8 cellular contexts compared by ENCODE assay signal in genomic region chr18:77099501-77100370, GRCh38. TPM values are rescaled to one million over a fixed set of nuclear protein-coding genes. Genes with fewer than 3 reads are reported as not detected.
DNase-seq lines count a peak whose midpoint lies in the region; ATAC-seq, FAIRE-seq and TF ChIP-seq lines count a peak whose summit lies in the region.

No MANE protein-coding gene starts in this region.

- peaks cover 6% of the 10 kb centered on the region for H3F3A ChIP-seq in MM.1S (ENCODE audit: insufficient read depth, low read length)

- no peaks in the 10 kb centered on the region for H3K9me2 ChIP-seq in MM.1S (replicated peaks; ENCODE audit: insufficient read depth, low read length)

- no peak for TF ChIP-seq CTCF in keratinocyte (optimal IDR thresholded peaks at IDR 0.05 in 1 of 3, IDR thresholded peaks at IDR 0.05 in 1 of 3, conservative IDR thresholded peaks at IDR 0.05 in 1 of 3; ENCODE audit: extremely low read depth in 1 of 3, insufficient read depth in 2 of 3, low read length in 3 of 3)
- TF ChIP-seq CTCF in MM.1S (IDR thresholded peaks at IDR 0.05; ENCODE audit: low read length), result no peak

- peak; percentile 16 for ATAC-seq in GM21529 (IDR thresholded peaks at IDR 0.05; ENCODE audit: unreplicated experiment)

- peak; percentile 9 for FAIRE-seq in keratinocyte (lab: Jason Lieb, UNC)

- H3K27me3 Mint-ChIP-seq in CD4-positive, alpha-beta memory T cell, result no peaks in the 10 kb centered on the region
- no peaks in the 10 kb centered on the region for H3K27me3 Mint-ChIP-seq in activated CD4-positive, alpha-beta memory T cell treated with anti-CD3 and anti-CD28 coated beads for 36 hours

- H3K4me3 ChIP-seq in CD4-positive, alpha-beta memory T cell (ENCODE audit: low read length in 2 of 2), result peak overlapping the region in 1 of 2 donors; percentile 9
- H3K4me3 ChIP-seq in keratinocyte (ENCODE audit: control insufficient read depth in 2 of 3, extremely low read depth in 1 of 3, insufficient read depth in 2 of 3, low read depth in 1 of 3, low read length in 3 of 3) (no peak overlapping the region), MM.1S (ENCODE audit: low read length) (no peak overlapping the region)

- H3K9me3 ChIP-seq in CD4-positive, alpha-beta memory T cell (ENCODE audit: control insufficient read depth in 1 of 2, low read length in 2 of 2), result no peaks in the 10 kb centered on the region
- H3K9me3 ChIP-seq in keratinocyte (ENCODE audit: control insufficient read depth, low read depth, low read length) (no peaks in the 10 kb centered on the region), MM.1S (replicated peaks; ENCODE audit: insufficient read depth, low read length) (no peaks in the 10 kb centered on the region)

- intact Hi-C loops in CD4-positive, alpha-beta memory T cell (cut with micrococcal nuclease), result no loop called here
- intact Hi-C loops in activated CD4-positive, alpha-beta memory T cell treated with anti-CD3 and anti-CD28 coated beads for 36 hours (cut with micrococcal nuclease), result loop anchor here (1.0 to 10.0 kb wide), 3 partner anchors 9 to 275 kb away; partner anchors contain the start of gene ZNF236

- H2AFZ ChIP-seq in keratinocyte (ENCODE audit: control insufficient read depth, low read length) (no peak overlapping the region), MM.1S (ENCODE audit: low read length) (no peak overlapping the region)

- POLR2A ChIA-PET in CD4-positive, alpha-beta memory T cell (lab: Charles Lee; ENCODE audit: partially characterized antibody), result interaction anchor here (0.9 to 6.0 kb wide), 9 partner anchors 13 to 276 kb away, joined by 3 to 150 read pairs (median 3); partner anchors contain the start of gene MBP
- POLR2A ChIA-PET in activated CD4-positive, alpha-beta memory T cell treated with anti-CD3 and anti-CD28 coated beads for 36 hours (lab: Charles Lee), result interaction anchor here (0.7 to 3.1 kb wide), 4 partner anchors 29 to 45 kb away, joined by 3 to 68 read pairs (median 3); no protein-coding TSS in a partner anchor

- H3K36me3 Mint-ChIP-seq in CD4-positive, alpha-beta memory T cell, result peaks cover 20 to 71% of the 10 kb centered on the region in 2 donors
- H3K36me3 Mint-ChIP-seq in activated CD4-positive, alpha-beta memory T cell treated with anti-CD3 and anti-CD28 coated beads for 36 hours, result peaks cover 56% of the 10 kb centered on the region

- H3K79me2 ChIP-seq in keratinocyte (ENCODE audit: control insufficient read depth, insufficient read depth, low read length) (peaks cover 21% of the 10 kb centered on the region), MM.1S (ENCODE audit: low read length) (no peaks in the 10 kb centered on the region)

- no peaks in the 10 kb centered on the region for H3K9me1 ChIP-seq in keratinocyte (ENCODE audit: control insufficient read depth, extremely low read depth, insufficient read depth, low read length)

- H3K27ac ChIP-seq in CD4-positive, alpha-beta memory T cell (ENCODE audit: low read depth, low read length), result peak overlapping the region; percentile 81
- H3K27ac ChIP-seq in keratinocyte (ENCODE audit: control insufficient read depth, insufficient read depth, low read length) (peak overlapping the region; percentile 100), MM.1S (ENCODE audit: low read length) (no peak overlapping the region)

- peaks cover 18% of the 10 kb centered on the region for H3K36me3 ChIP-seq in CD4-positive, alpha-beta memory T cell (ENCODE audit: insufficient read depth, low read length)
- H3K36me3 ChIP-seq in keratinocyte (ENCODE audit: control insufficient read depth in 2 of 2, extremely low read depth in 1 of 2, insufficient read depth in 2 of 2, low read length in 2 of 2) (peaks cover 16 to 21% of the 10 kb centered on the region in 2 experiments), MM.1S (replicated peaks; ENCODE audit: insufficient read depth, low read length) (no peaks in the 10 kb centered on the region)

- no peak overlapping the region for H3K4me2 ChIP-seq in keratinocyte (ENCODE audit: control insufficient read depth, extremely low read depth, insufficient read depth, low read depth, low read length)
- H3K4me2 ChIP-seq in MM.1S (ENCODE audit: low read depth, low read length), result no peak overlapping the region

- dilution Hi-C loops in keratinocyte (cut with MboI; ENCODE audit: extremely low pct_ligation_motif_present, low sequenced_read_pairs), result no loop called here

- peaks cover 72 to 99% (median 89%) of the 10 kb centered on the region in 4 donors for H3K4me1 Mint-ChIP-seq in CD4-positive, alpha-beta memory T cell
- peaks cover 93% of the 10 kb centered on the region for H3K4me1 Mint-ChIP-seq in activated CD4-positive, alpha-beta memory T cell treated with anti-CD3 and anti-CD28 coated beads for 36 hours (ENCODE audit: low read depth)

- DNase-seq in CD4-positive, alpha-beta memory T cell, result peak in 3 of 5 donors; percentile 44 to 66 (median 44)
- DNase-seq in activated CD4-positive, alpha-beta memory T cell treated with anti-CD3 and anti-CD28 coated beads for 36 hours, result peak; percentile 50
- no peak for DNase-seq in keratinocyte (ENCODE audit: low read depth, low spot score)
- no peak for DNase-seq in SHP77 treated with DMSO at 0.1 percent for 48 hours (lab: John Stamatoyannopoulos, UW)
- DNase-seq in NCI-H1417 (lab: John Stamatoyannopoulos, UW), result no peak
- DNase-seq in MM.1S, result no peak
- DNase-seq in anterior cingulate cortex (lab: John Stamatoyannopoulos, UW), result no peak

- CTCF ChIA-PET in CD4-positive, alpha-beta memory T cell (lab: Charles Lee; ENCODE audit: partially characterized antibody), result interaction anchor here (1.0 to 4.0 kb wide), 4 partner anchors 8 to 37 kb away, joined by 3 to 21 read pairs (median 12); no protein-coding TSS in a partner anchor
- CTCF ChIA-PET in activated CD4-positive, alpha-beta memory T cell treated with anti-CD3 and anti-CD28 coated beads for 36 hours (lab: Charles Lee), result interaction anchor here (0.5 to 3.8 kb wide), 3 partner anchors 31 to 112 kb away, joined by 3 to 23 read pairs (median 3); no protein-coding TSS in a partner anchor

- H3K9ac ChIP-seq in keratinocyte (ENCODE audit: control insufficient read depth, extremely low read depth, insufficient read depth, low read length) (no peak overlapping the region), MM.1S (ENCODE audit: low read length) (no peak overlapping the region)

- H4K20me1 ChIP-seq in keratinocyte (ENCODE audit: control insufficient read depth, extremely low read depth, insufficient read depth, low read length) (no peaks in the 10 kb centered on the region), MM.1S (ENCODE audit: insufficient read depth, low read length) (no peaks in the 10 kb centered on the region)

- H3K27ac Mint-ChIP-seq in CD4-positive, alpha-beta memory T cell, result peak overlapping the region; percentile 97 to 98 (median 98)
- peak overlapping the region; percentile 100 for H3K27ac Mint-ChIP-seq in activated CD4-positive, alpha-beta memory T cell treated with anti-CD3 and anti-CD28 coated beads for 36 hours

- peak overlapping the region; percentile 7 to 87 (median 76) for H3K4me3 Mint-ChIP-seq in CD4-positive, alpha-beta memory T cell
- peak overlapping the region; percentile 35 for H3K4me3 Mint-ChIP-seq in activated CD4-positive, alpha-beta memory T cell treated with anti-CD3 and anti-CD28 coated beads for 36 hours

- no peaks in the 10 kb centered on the region for H3K27me3 ChIP-seq in CD4-positive, alpha-beta memory T cell (ENCODE audit: insufficient read depth, low read length)
- no peaks in the 10 kb centered on the region for H3K27me3 ChIP-seq in keratinocyte (ENCODE audit: control insufficient read depth, extremely low read depth, insufficient read depth, low read length)
- no peaks in the 10 kb centered on the region for H3K27me3 ChIP-seq in MM.1S (replicated peaks; ENCODE audit: insufficient read depth, low read length)

- peaks cover 100% of the 10 kb centered on the region for H3K4me1 ChIP-seq in CD4-positive, alpha-beta memory T cell (ENCODE audit: insufficient read depth, low read length)
- H3K4me1 ChIP-seq in keratinocyte (ENCODE audit: control insufficient read depth, extremely low read depth, insufficient read depth, low read length) (peaks cover 53% of the 10 kb centered on the region), MM.1S (ENCODE audit: low read length) (peaks cover 20% of the 10 kb centered on the region)

- H3K9me3 Mint-ChIP-seq in CD4-positive, alpha-beta memory T cell, result peaks cover 0 to 1% (median 0%) of the 10 kb centered on the region in 8 donors
- H3K9me3 Mint-ChIP-seq in activated CD4-positive, alpha-beta memory T cell treated with anti-CD3 and anti-CD28 coated beads for 36 hours, result no peaks in the 10 kb centered on the region

RNA-seq across cellular contexts. Expression of gene MBP, which starts 32.8 kb away (rescaled TPM):
- 100 to 1,000 TPM; 179 to 187 TPM for total RNA-seq in CD4-positive, alpha-beta memory T cell
- polyA plus RNA-seq in CD4-positive, alpha-beta memory T cell, result 100 to 1,000 TPM in 1 of 2 donors, 10 to 100 TPM in 1; 92.2 to 119 TPM
- 10 to 100 TPM; 38.9 to 40.4 TPM for total RNA-seq in activated CD4-positive, alpha-beta memory T cell treated with anti-CD3 and anti-CD28 coated beads for 36 hours
- 30.7 to 38.7 TPM (median 35.6 TPM) in 3 replicates for polyA plus RNA-seq in keratinocyte
- polyA plus RNA-seq in keratinocyte (2011; ENCODE audit: low read depth), result 38.5 TPM
- 30.1 and 40.6 TPM in 2 replicates for polyA plus RNA-seq in keratinocyte (2011; cell fraction: cytosol; rRNA removed)
- polyA plus RNA-seq in keratinocyte (2011; cell fraction: nucleus; rRNA removed), result 39.0 and 41.5 TPM in 2 replicates
- polyA plus RNA-seq in keratinocyte (2012; ENCODE audit: low replicate concordance), result 25.6 and 33.7 TPM in 2 replicates
- 49.5 to 66.1 TPM (median 52.8 TPM) in 3 replicates for polyA minus RNA-seq in keratinocyte
- 49.3 TPM for polyA minus RNA-seq in keratinocyte (2011; cell fraction: cytosol; rRNA and poly(A)+ RNA removed)
- 33.8 and 64.1 TPM in 2 replicates for polyA minus RNA-seq in keratinocyte (2011; cell fraction: nucleus; rRNA and poly(A)+ RNA removed)

Comparison
In these comparisons a context has a peak if more than half of its experiments do, and no peak if none do; other contexts are left out.
1. DNase-seq: peak in CD4-positive, alpha-beta memory T cell (3 of 5) and activated CD4-positive, alpha-beta memory T cell treated with anti-CD3 and anti-CD28 coated beads for 36 hours (single experiment); none in keratinocyte (single experiment), SHP77 treated with DMSO at 0.1 percent for 48 hours (single experiment), NCI-H1417 (0 of 3), MM.1S (single experiment) and anterior cingulate cortex (0 of 58).
2. RNA of gene MBP, which starts 32.8 kb away (total RNA-seq): 179 to 187 TPM in CD4-positive, alpha-beta memory T cell; 38.9 to 40.4 TPM in activated CD4-positive, alpha-beta memory T cell treated with anti-CD3 and anti-CD28 coated beads for 36 hours; every median in the first group is over 4 times any median in the second.